ENCODE assay signal across 1 cellular context in the genomic region with DNA sequence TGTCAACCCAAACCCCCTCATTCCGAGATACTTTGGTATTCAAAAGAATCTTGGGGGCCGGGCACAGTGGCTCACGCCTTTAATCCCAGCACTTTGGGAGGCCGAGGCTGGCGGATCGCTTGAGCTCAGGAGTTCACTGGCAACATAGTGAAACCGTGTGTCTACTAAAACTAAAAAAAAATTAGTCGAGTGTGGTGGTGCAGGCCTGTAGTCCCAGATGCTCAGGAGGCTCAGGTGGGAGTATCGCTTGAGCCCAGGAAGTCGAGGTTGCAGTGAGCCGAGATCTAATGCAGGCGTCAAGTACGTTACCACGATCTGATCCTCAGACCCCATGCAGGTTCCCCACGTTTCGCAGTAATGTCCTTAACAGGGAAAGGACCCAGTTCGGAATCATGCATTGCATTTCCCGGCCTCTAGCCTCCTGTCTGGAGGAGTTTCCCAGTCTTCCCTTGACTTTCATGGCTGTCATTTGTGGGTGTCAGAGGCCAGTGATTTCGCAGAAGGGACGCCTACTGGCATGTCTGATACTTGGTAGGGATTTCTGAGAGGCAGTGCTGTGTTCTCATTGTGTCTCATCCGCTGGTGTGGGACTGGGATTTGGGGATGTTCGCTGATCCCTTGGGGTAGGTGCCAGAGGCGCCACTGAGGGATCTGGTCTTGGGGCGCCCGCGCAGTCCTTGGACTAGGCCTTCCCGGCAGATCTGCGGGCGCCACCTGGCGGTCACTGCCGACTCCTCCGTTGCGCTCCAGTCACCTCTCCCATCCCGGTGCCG.
TF ChIP-seq lines count a peak whose summit lies in the region.

No MANE protein-coding gene starts in this region.

TF ChIP-seq in SK-N-SH, 30 proteins besides CTCF, POLR2A, EP300 and RAD21 (continued from another document):
- TF ChIP-seq, protein P1, sequence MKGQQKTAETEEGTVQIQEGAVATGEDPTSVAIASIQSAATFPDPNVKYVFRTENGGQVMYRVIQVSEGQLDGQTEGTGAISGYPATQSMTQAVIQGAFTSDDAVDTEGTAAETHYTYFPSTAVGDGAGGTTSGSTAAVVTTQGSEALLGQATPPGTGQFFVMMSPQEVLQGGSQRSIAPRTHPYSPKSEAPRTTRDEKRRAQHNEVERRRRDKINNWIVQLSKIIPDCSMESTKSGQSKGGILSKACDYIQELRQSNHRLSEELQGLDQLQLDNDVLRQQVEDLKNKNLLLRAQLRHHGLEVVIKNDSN (IDR thresholded peaks at IDR 0.05; ENCODE audit: borderline replicate concordance, low read depth) = no peak
- TF ChIP-seq FOXJ3 (CRISPR knock-in tag; IDR thresholded peaks at IDR 0.05) (no peak), FOSL2 (IDR thresholded peaks at IDR 0.05; ENCODE audit: borderline replicate concordance, low read depth) (no peak), RCOR1 (IDR thresholded peaks at IDR 0.05; ENCODE audit: low read length) (no peak), MEF2A (IDR thresholded peaks at IDR 0.05; ENCODE audit: borderline replicate concordance, low read depth) (no peak), TAF1 (IDR thresholded peaks at IDR 0.05; ENCODE audit: borderline replicate concordance, low read depth, low read length) (peak; percentile 27; the same call in 1 of the 2 replicates), YY1 (IDR thresholded peaks at IDR 0.05; ENCODE audit: low read depth) (no peak), TCF12 (IDR thresholded peaks at IDR 0.05) (no peak), EZH2phosphoT487 (IDR thresholded peaks at IDR 0.05; ENCODE audit: borderline replicate concordance, low read depth) (no peak)
- TF ChIP-seq, protein P2, sequence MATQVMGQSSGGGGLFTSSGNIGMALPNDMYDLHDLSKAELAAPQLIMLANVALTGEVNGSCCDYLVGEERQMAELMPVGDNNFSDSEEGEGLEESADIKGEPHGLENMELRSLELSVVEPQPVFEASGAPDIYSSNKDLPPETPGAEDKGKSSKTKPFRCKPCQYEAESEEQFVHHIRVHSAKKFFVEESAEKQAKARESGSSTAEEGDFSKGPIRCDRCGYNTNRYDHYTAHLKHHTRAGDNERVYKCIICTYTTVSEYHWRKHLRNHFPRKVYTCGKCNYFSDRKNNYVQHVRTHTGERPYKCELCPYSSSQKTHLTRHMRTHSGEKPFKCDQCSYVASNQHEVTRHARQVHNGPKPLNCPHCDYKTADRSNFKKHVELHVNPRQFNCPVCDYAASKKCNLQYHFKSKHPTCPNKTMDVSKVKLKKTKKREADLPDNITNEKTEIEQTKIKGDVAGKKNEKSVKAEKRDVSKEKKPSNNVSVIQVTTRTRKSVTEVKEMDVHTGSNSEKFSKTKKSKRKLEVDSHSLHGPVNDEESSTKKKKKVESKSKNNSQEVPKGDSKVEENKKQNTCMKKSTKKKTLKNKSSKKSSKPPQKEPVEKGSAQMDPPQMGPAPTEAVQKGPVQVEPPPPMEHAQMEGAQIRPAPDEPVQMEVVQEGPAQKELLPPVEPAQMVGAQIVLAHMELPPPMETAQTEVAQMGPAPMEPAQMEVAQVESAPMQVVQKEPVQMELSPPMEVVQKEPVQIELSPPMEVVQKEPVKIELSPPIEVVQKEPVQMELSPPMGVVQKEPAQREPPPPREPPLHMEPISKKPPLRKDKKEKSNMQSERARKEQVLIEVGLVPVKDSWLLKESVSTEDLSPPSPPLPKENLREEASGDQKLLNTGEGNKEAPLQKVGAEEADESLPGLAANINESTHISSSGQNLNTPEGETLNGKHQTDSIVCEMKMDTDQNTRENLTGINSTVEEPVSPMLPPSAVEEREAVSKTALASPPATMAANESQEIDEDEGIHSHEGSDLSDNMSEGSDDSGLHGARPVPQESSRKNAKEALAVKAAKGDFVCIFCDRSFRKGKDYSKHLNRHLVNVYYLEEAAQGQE (IDR thresholded peaks at IDR 0.05; ENCODE audit: low read depth, low read length) = no peak
- TF ChIP-seq, protein P3, sequence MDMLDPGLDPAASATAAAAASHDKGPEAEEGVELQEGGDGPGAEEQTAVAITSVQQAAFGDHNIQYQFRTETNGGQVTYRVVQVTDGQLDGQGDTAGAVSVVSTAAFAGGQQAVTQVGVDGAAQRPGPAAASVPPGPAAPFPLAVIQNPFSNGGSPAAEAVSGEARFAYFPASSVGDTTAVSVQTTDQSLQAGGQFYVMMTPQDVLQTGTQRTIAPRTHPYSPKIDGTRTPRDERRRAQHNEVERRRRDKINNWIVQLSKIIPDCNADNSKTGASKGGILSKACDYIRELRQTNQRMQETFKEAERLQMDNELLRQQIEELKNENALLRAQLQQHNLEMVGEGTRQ (IDR thresholded peaks at IDR 0.05; ENCODE audit: borderline replicate concordance, low read depth, low read length) = no peak
- TF ChIP-seq, protein P4, sequence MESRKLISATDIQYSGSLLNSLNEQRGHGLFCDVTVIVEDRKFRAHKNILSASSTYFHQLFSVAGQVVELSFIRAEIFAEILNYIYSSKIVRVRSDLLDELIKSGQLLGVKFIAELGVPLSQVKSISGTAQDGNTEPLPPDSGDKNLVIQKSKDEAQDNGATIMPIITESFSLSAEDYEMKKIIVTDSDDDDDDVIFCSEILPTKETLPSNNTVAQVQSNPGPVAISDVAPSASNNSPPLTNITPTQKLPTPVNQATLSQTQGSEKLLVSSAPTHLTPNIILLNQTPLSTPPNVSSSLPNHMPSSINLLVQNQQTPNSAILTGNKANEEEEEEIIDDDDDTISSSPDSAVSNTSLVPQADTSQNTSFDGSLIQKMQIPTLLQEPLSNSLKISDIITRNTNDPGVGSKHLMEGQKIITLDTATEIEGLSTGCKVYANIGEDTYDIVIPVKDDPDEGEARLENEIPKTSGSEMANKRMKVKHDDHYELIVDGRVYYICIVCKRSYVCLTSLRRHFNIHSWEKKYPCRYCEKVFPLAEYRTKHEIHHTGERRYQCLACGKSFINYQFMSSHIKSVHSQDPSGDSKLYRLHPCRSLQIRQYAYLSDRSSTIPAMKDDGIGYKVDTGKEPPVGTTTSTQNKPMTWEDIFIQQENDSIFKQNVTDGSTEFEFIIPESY (IDR thresholded peaks at IDR 0.05; ENCODE audit: borderline replicate concordance, low read depth) = no peak
- TF ChIP-seq, protein P5, sequence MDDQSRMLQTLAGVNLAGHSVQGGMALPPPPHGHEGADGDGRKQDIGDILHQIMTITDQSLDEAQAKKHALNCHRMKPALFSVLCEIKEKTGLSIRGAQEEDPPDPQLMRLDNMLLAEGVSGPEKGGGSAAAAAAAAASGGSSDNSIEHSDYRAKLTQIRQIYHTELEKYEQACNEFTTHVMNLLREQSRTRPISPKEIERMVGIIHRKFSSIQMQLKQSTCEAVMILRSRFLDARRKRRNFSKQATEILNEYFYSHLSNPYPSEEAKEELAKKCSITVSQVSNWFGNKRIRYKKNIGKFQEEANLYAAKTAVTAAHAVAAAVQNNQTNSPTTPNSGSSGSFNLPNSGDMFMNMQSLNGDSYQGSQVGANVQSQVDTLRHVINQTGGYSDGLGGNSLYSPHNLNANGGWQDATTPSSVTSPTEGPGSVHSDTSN (IDR thresholded peaks at IDR 0.05) = no peak
